1 cellular context compared by ENCODE assay signal in genomic region chr16:23452572-23453337, GRCh38.
TF ChIP-seq lines count a peak whose summit lies in the region.

Gene COG7, minus strand, starts transcription at chr16:23453189. Its CDS starts 195 bp downstream, at chr16:23452994.

TF ChIP-seq in HepG2, 621 proteins besides CTCF, POLR2A, EP300 and RAD21 (continued from another document and continues in another):
- TF ChIP-seq SNAPC4 (CRISPR knock-in tag; IDR thresholded peaks at IDR 0.05) (peak; percentile 96), DRAP1 (CRISPR knock-in tag; IDR thresholded peaks at IDR 0.05) (peak; percentile 87), ZNF563 (CRISPR knock-in tag; IDR thresholded peaks at IDR 0.05) (peak; percentile 98), FLYWCH1 (CRISPR knock-in tag; IDR thresholded peaks at IDR 0.05) (no peak; the same call in 1 of the 2 replicates), ZNF543 (CRISPR knock-in tag; IDR thresholded peaks at IDR 0.05) (peak; percentile 97), BCL3 (CRISPR knock-in tag; IDR thresholded peaks at IDR 0.05) (peak; percentile 98), SKI (IDR thresholded peaks at IDR 0.05; ENCODE audit: partially characterized antibody) (peak; percentile 19), ZNF558 (CRISPR knock-in tag; IDR thresholded peaks at IDR 0.05; ENCODE audit: borderline replicate concordance) (peak; percentile 96; the same call in 1 of the 2 replicates), HNRNPK (IDR thresholded peaks at IDR 0.05; ENCODE audit: low read depth, low read length, poor library complexity, severe bottlenecking) (no peak), FOXK2 (IDR thresholded peaks at IDR 0.05) (0 out of 2 replicates have a peak, but pooled peaks have one; percentile 34), MXD4 (CRISPR knock-in tag; IDR thresholded peaks at IDR 0.05) (peak; percentile 98), BRCA1 (CRISPR knock-in tag; IDR thresholded peaks at IDR 0.05) (peak; percentile 98), JUN (CRISPR knock-in tag; IDR thresholded peaks at IDR 0.05) (peak; percentile 67), ZNF280D (CRISPR knock-in tag; IDR thresholded peaks at IDR 0.05) (peak; percentile 96), SNRNP70 (IDR thresholded peaks at IDR 0.05; ENCODE audit: low read depth, low read length) (no peak), ZNF598 (CRISPR knock-in tag; IDR thresholded peaks at IDR 0.05; ENCODE audit: borderline replicate concordance) (peak; percentile 99), ZNF432 (CRISPR knock-in tag; IDR thresholded peaks at IDR 0.05; ENCODE audit: borderline replicate concordance) (peak; percentile 95; the same call in 1 of the 2 replicates), SAFB2 (CRISPR knock-in tag; IDR thresholded peaks at IDR 0.05; ENCODE audit: borderline replicate concordance, low read depth) (peak; percentile 97)
- TF ChIP-seq, protein P1, sequence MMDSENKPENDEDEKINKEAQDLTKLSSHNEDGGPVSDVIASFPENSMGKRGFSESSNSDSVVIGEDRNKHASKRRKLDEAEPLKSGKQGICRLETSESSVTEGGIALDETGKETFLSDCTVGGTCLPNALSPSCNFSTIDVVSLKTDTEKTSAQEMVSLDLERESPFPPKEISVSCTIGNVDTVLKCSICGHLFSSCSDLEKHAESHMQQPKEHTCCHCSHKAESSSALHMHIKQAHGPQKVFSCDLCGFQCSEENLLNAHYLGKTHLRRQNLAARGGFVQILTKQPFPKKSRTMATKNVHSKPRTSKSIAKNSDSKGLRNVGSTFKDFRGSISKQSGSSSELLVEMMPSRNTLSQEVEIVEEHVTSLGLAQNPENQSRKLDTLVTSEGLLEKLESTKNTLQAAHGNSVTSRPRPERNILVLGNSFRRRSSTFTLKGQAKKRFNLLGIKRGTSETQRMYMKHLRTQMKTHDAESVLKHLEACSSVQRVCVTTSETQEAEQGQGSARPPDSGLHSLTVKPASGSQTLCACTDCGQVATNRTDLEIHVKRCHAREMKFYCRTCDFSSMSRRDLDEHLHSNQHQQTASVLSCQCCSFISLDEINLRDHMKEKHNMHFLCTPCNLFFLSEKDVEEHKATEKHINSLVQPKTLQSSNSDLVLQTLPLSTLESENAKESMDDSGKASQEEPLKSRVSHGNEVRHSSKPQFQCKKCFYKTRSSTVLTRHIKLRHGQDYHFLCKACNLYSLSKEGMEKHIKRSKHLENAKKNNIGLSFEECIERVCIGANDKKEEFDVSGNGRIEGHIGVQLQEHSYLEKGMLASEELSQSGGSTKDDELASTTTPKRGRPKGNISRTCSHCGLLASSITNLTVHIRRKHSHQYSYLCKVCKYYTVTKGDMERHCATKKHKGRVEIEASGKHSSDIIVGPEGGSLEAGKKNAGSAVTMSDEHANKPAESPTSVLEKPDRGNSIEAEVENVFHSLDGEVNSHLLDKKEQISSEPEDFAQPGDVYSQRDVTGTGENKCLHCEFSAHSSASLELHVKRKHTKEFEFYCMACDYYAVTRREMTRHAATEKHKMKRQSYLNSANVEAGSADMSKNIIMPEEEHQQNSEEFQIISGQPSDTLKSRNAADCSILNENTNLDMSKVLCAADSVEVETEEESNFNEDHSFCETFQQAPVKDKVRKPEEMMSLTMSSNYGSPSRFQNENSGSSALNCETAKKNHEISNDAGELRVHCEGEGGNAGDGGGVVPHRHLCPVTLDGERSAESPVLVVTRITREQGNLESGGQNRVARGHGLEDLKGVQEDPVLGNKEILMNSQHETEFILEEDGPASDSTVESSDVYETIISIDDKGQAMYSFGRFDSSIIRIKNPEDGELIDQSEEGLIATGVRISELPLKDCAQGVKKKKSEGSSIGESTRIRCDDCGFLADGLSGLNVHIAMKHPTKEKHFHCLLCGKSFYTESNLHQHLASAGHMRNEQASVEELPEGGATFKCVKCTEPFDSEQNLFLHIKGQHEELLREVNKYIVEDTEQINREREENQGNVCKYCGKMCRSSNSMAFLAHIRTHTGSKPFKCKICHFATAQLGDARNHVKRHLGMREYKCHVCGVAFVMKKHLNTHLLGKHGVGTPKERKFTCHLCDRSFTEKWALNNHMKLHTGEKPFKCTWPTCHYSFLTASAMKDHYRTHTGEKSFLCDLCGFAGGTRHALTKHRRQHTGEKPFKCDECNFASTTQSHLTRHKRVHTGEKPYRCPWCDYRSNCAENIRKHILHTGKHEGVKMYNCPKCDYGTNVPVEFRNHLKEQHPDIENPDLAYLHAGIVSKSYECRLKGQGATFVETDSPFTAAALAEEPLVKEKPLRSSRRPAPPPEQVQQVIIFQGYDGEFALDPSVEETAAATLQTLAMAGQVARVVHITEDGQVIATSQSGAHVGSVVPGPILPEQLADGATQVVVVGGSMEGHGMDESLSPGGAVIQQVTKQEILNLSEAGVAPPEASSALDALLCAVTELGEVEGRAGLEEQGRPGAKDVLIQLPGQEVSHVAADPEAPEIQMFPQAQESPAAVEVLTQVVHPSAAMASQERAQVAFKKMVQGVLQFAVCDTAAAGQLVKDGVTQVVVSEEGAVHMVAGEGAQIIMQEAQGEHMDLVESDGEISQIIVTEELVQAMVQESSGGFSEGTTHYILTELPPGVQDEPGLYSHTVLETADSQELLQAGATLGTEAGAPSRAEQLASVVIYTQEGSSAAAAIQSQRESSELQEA (CRISPR knock-in tag; IDR thresholded peaks at IDR 0.05; ENCODE audit: not compliant biosample characterization), result peak; percentile 98
- TF ChIP-seq, protein P2, sequence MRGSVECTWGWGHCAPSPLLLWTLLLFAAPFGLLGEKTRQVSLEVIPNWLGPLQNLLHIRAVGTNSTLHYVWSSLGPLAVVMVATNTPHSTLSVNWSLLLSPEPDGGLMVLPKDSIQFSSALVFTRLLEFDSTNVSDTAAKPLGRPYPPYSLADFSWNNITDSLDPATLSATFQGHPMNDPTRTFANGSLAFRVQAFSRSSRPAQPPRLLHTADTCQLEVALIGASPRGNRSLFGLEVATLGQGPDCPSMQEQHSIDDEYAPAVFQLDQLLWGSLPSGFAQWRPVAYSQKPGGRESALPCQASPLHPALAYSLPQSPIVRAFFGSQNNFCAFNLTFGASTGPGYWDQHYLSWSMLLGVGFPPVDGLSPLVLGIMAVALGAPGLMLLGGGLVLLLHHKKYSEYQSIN (CRISPR knock-in tag; IDR thresholded peaks at IDR 0.05; ENCODE audit: borderline replicate concordance), result 0 out of 2 replicates have a peak, but pooled peaks have one; percentile 59
- TF ChIP-seq, protein P3, sequence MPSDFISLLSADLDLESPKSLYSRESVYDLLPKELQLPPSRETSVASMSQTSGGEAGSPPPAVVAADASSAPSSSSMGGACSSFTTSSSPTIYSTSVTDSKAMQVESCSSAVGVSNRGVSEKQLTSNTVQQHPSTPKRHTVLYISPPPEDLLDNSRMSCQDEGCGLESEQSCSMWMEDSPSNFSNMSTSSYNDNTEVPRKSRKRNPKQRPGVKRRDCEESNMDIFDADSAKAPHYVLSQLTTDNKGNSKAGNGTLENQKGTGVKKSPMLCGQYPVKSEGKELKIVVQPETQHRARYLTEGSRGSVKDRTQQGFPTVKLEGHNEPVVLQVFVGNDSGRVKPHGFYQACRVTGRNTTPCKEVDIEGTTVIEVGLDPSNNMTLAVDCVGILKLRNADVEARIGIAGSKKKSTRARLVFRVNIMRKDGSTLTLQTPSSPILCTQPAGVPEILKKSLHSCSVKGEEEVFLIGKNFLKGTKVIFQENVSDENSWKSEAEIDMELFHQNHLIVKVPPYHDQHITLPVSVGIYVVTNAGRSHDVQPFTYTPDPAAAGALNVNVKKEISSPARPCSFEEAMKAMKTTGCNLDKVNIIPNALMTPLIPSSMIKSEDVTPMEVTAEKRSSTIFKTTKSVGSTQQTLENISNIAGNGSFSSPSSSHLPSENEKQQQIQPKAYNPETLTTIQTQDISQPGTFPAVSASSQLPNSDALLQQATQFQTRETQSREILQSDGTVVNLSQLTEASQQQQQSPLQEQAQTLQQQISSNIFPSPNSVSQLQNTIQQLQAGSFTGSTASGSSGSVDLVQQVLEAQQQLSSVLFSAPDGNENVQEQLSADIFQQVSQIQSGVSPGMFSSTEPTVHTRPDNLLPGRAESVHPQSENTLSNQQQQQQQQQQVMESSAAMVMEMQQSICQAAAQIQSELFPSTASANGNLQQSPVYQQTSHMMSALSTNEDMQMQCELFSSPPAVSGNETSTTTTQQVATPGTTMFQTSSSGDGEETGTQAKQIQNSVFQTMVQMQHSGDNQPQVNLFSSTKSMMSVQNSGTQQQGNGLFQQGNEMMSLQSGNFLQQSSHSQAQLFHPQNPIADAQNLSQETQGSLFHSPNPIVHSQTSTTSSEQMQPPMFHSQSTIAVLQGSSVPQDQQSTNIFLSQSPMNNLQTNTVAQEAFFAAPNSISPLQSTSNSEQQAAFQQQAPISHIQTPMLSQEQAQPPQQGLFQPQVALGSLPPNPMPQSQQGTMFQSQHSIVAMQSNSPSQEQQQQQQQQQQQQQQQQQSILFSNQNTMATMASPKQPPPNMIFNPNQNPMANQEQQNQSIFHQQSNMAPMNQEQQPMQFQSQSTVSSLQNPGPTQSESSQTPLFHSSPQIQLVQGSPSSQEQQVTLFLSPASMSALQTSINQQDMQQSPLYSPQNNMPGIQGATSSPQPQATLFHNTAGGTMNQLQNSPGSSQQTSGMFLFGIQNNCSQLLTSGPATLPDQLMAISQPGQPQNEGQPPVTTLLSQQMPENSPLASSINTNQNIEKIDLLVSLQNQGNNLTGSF (CRISPR knock-in tag; IDR thresholded peaks at IDR 0.05), result peak; percentile 90
